ENCODE assay signal across 11 cellular contexts in the genomic region with DNA sequence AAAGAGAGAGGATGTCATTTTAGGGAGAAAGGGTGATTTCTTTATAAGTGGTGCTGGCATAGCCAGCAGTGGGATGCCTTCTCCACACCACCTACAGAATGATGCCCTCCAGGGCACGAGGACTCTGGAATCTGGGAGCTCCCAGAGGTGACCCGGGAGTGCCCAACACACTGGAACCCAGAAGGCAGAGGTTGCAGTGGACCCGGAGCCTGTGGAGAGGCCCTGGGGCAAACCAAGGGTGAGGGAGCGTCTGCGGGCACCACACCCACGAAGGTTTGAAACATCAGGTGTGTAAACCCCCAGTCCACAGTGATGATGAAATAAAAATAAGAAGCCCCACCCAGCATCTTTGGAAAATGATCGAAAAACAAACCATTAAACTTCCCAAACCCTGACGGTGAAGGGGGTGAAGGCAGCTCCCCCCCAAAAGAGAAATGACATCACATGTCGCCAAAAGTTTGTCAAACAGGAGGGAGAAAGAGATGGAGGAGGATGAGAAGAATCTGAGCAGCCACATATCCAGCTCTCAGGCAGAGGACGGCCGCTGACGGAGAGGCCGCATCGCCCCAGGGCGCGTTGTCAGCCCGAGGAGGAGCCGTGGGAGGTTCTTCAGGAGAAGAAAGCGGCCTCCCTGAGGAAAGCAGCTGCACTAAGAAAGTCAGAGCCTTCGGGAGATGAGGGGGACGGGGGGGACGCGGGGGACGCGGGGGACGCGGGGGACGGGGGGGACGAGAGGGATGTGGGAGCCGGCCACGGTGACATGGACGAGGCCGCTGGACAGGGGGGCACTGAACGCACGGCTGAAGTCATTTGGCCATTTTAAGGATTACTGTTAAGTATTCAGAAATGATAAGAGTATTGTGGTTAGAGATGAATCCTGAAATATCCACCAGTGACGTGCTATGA. TPM values are rescaled to one million over a fixed set of nuclear protein-coding genes. Genes with fewer than 3 reads are reported as not detected.
DNase-seq lines count a peak whose midpoint lies in the region; ATAC-seq and TF ChIP-seq lines count a peak whose summit lies in the region.
"Had no signal": no experiment of that assay in that cellular context is flagged by ENCODE, and none has a peak within 500 bp of the region (broad histone marks: within the 10 kb centered on the region; RNA-seq: fewer than 3 reads in every experiment).

No MANE protein-coding gene starts in this region.

- CTCF ChIA-PET in MCF 10A (lab: Yijun Ruan, JAX) (no interaction called here), mammary epithelial cell (lab: Charles Lee; ENCODE audit: low non-redundant PET) (no interaction called here)

- H3K36me3 ChIP-seq in mammary epithelial cell (ENCODE audit: insufficient read depth, low read length), result no peaks in the 10 kb centered on the region
- no peaks in the 10 kb centered on the region for H3K36me3 ChIP-seq in testis (ENCODE audit: low read depth, missing control alignments)
- H3K36me3 ChIP-seq in aorta (ENCODE audit: control insufficient read depth in 1 of 2, insufficient read depth in 2 of 2, low read length in 1 of 2), result no peaks in the 10 kb centered on the region

- no peak overlapping the region for H3K9ac ChIP-seq in mammary epithelial cell (ENCODE audit: insufficient read depth, low read length)

- no peak overlapping the region for H2AFZ ChIP-seq in mammary epithelial cell (ENCODE audit: low read depth, low read length)

- H3K79me2 ChIP-seq in mammary epithelial cell (ENCODE audit: insufficient read depth, low read length), result no peaks in the 10 kb centered on the region

- POLR2A ChIA-PET in MCF 10A (lab: Yijun Ruan, JAX), result no interaction called here

- 79% methylated on average over 13 of the region's 36 CpGs for WGBS in mammary epithelial cell (ENCODE audit: low coverage, missing lambda C conversion rate)
- 65 to 66% methylated on average over 25 to 34 of the region's 36 CpGs for WGBS in testis, 2 donors
- 79 to 85% methylated on average over 30 to 36 of the region's 36 CpGs for WGBS in aorta, 2 donors

- peak; percentile 23 for DNase-seq in MCF 10A (ENCODE audit: unreplicated experiment)
- DNase-seq in mammary epithelial cell, result no peak
- DNase-seq in NCI-H748 (lab: John Stamatoyannopoulos, UW; ENCODE audit: unreplicated experiment), result peak; percentile 56
- peak; percentile 61 for DNase-seq in chondrocyte (ENCODE audit: low spot score)
- DNase-seq in testis, result peak; percentile 38
- no peak for DNase-seq in NAMALWA (ENCODE audit: low spot score)
- DNase-seq in NCI-H1694 (lab: John Stamatoyannopoulos, UW), result no peak
- DNase-seq in aorta, result no peak
- DNase-seq: mesenchymal stem cell had no signal

- no TSS peak for BruUV-seq in MCF 10A (replicated peaks; lab: Mats Ljungman, UMichigan)
- BruUV-seq in mammary epithelial cell (replicated peaks; lab: Mats Ljungman, UMichigan), result no TSS peak

- H3K9me3 Mint-ChIP-seq in MCF 10A (ENCODE audit: unreplicated experiment) (peaks cover 8% of the 10 kb centered on the region), chondrocyte (ENCODE audit: low read depth) (no peaks in the 10 kb centered on the region)

- peaks cover 17% of the 10 kb centered on the region for H3K36me3 Mint-ChIP-seq in MCF 10A (ENCODE audit: insufficient read depth, unreplicated experiment)
- no peaks in the 10 kb centered on the region for H3K36me3 Mint-ChIP-seq in chondrocyte (ENCODE audit: low read depth)
- H3K36me3 Mint-ChIP-seq: CD14-positive monocyte had no signal

- H4K20me1 ChIP-seq in mammary epithelial cell (ENCODE audit: insufficient read depth, low read length), result no peaks in the 10 kb centered on the region

- H3K4me1 Mint-ChIP-seq in MCF 10A (ENCODE audit: insufficient read depth, unreplicated experiment), result no peaks in the 10 kb centered on the region
- H3K4me1 Mint-ChIP-seq in chondrocyte (ENCODE audit: low read depth), result peaks cover 6% of the 10 kb centered on the region
- H3K4me1 Mint-ChIP-seq: CD14-positive monocyte had no signal

- TF ChIP-seq CTCF in MCF 10A (IDR thresholded peaks at IDR 0.05; ENCODE audit: unreplicated experiment) (no peak), mammary epithelial cell (conservative IDR thresholded peaks at IDR 0.05 in 1 of 2, IDR thresholded peaks at IDR 0.05 in 1 of 2; ENCODE audit: extremely low read depth in 1 of 2, insufficient read depth in 1 of 2, low read depth in 1 of 2, low read length in 2 of 2) (no peak), chondrocyte (IDR thresholded peaks at IDR 0.05) (no peak), testis (IDR thresholded peaks at IDR 0.05) (no peak)

- H3K4me3 ChIP-seq in mammary epithelial cell (replicated peaks in 1 of 3; ENCODE audit: insufficient read depth in 1 of 3, low read depth in 2 of 3, low read length in 3 of 3) (no peak overlapping the region), testis (no peak overlapping the region), aorta (ENCODE audit: low read length in 2 of 2) (no peak overlapping the region)

- ATAC-seq in aorta (ENCODE audit: low FRiP score), result no peak
- ATAC-seq: sciatic nerve had no signal

- H3K9me3 ChIP-seq in mammary epithelial cell (replicated peaks; ENCODE audit: insufficient read depth, low read length), result no peaks in the 10 kb centered on the region
- H3K9me3 ChIP-seq in testis, result no peaks in the 10 kb centered on the region
- no peaks in the 10 kb centered on the region for H3K9me3 ChIP-seq in aorta (ENCODE audit: control insufficient read depth, low read length)

- no peak overlapping the region for H3K4me3 Mint-ChIP-seq in MCF 10A (ENCODE audit: unreplicated experiment)
- H3K4me3 Mint-ChIP-seq in chondrocyte (ENCODE audit: unreplicated experiment), result peak overlapping the region; percentile 9
- H3K4me3 Mint-ChIP-seq: CD14-positive monocyte had no signal

- H3K27ac ChIP-seq in mammary epithelial cell (ENCODE audit: insufficient read depth, low read depth, low read length) (no peak overlapping the region), testis (no peak overlapping the region), aorta (ENCODE audit: low read depth in 1 of 2, low read length in 2 of 2) (no peak overlapping the region)

- intact Hi-C loops in MCF 10A (cut with micrococcal nuclease) (no loop called here), mammary epithelial cell (cut with micrococcal nuclease) (no loop called here), testis (cut with DNase I; ENCODE audit: low total_unique reads) (no loop called here), aorta (cut with DNase I) (no loop called here)

- no peak overlapping the region for H3K4me2 ChIP-seq in mammary epithelial cell (ENCODE audit: insufficient read depth, low read depth, low read length)

- in situ Hi-C loops in mammary epithelial cell (cut with MboI; ENCODE audit: low sequenced_read_pairs in 2 of 2), result no loop called here

- no peaks in the 10 kb centered on the region for H3K27me3 ChIP-seq in mammary epithelial cell (ENCODE audit: insufficient read depth, low read length)
- H3K27me3 ChIP-seq in testis, result no peaks in the 10 kb centered on the region
- no peaks in the 10 kb centered on the region for H3K27me3 ChIP-seq in aorta (ENCODE audit: control insufficient read depth in 1 of 2, insufficient read depth in 2 of 2, low read length in 1 of 2)

- H3K4me1 ChIP-seq in mammary epithelial cell (ENCODE audit: insufficient read depth, low read length) (no peaks in the 10 kb centered on the region), testis (no peaks in the 10 kb centered on the region), aorta (ENCODE audit: control insufficient read depth in 1 of 2, insufficient read depth in 2 of 2, low read length in 2 of 2) (no peaks in the 10 kb centered on the region)

- no peak for TF ChIP-seq POLR2A in testis (IDR thresholded peaks at IDR 0.05)

- H3K27ac Mint-ChIP-seq in MCF 10A (ENCODE audit: low read depth, unreplicated experiment), result no peak overlapping the region
- peak overlapping the region; percentile 90 for H3K27ac Mint-ChIP-seq in chondrocyte (ENCODE audit: unreplicated experiment)

- dilution Hi-C loops in mammary epithelial cell (cut with HindIII; ENCODE audit: low sequenced_read_pairs), result loop anchor here (10.0 kb wide), 2 partner anchors 87 to 177 kb away; no protein-coding TSS in a partner anchor

- H3K27me3 Mint-ChIP-seq in MCF 10A (ENCODE audit: insufficient read depth, unreplicated experiment) (peaks cover 30% of the 10 kb centered on the region), chondrocyte (ENCODE audit: low read depth) (no peaks in the 10 kb centered on the region)

RNA-seq across cellular contexts. Expression of gene NSMF, which starts 43.1 kb away (rescaled TPM):
- total RNA-seq in MCF 10A (2022), result 37.8 and 43.1 TPM in 2 replicates
- total RNA-seq in mammary epithelial cell, result 10 to 100 TPM; 29.7 to 42.0 TPM
- 28.2 TPM for polyA plus RNA-seq in mammary epithelial cell
- polyA minus RNA-seq in mammary epithelial cell, result 35.2 TPM
- 81.5 to 86.8 TPM (median 86.1 TPM) in 3 replicates for total RNA-seq in chondrocyte
- total RNA-seq in testis, result 100 to 1,000 TPM in 1 of 2 donors, 10 to 100 TPM in 1; 81.7 to 105 TPM
- polyA plus RNA-seq in testis (ENCODE audit: insufficient read depth, low read depth, low replicate concordance), result 42.5 TPM
- 10 to 100 TPM; 76.8 to 78.2 TPM for total RNA-seq in aorta
- 100 to 1,000 TPM in 1 of 2 donors, 10 to 100 TPM in 1; 75.5 to 154 TPM for polyA plus RNA-seq in aorta

RNA-seq across cellular contexts. Expression of gene PNPLA7, which starts 47.9 kb away (rescaled TPM):
- 0.86 and 1.2 TPM in 2 replicates for total RNA-seq in MCF 10A (2022)
- 1 to 10 TPM; 1.3 to 1.7 TPM for total RNA-seq in mammary epithelial cell
- 0.25 TPM for polyA plus RNA-seq in mammary epithelial cell
- polyA minus RNA-seq in mammary epithelial cell, result not detected
- 3.6 to 4.2 TPM (median 4.1 TPM) in 3 replicates for total RNA-seq in chondrocyte
- total RNA-seq in testis, result 10 to 100 TPM; 10.9 to 17.8 TPM
- 4.2 TPM for polyA plus RNA-seq in testis (ENCODE audit: insufficient read depth, low read depth, low replicate concordance)
- 10 to 100 TPM in 1 of 2 donors, 1 to 10 TPM in 1; 7.6 to 10.3 TPM for total RNA-seq in aorta
- 10 to 100 TPM in 1 of 2 donors, 1 to 10 TPM in 1; 2.1 to 36.6 TPM for polyA plus RNA-seq in aorta

RNA-seq across cellular contexts. Expression of gene MRPL41, which starts 49.4 kb away (rescaled TPM):
- total RNA-seq in MCF 10A (2022), result 37.6 and 43.0 TPM in 2 replicates
- total RNA-seq in mammary epithelial cell, result 10 to 100 TPM; 31.3 to 46.1 TPM
- 35.8 TPM for polyA plus RNA-seq in mammary epithelial cell
- 1.6 TPM for polyA minus RNA-seq in mammary epithelial cell
- total RNA-seq in chondrocyte, result 50.6 to 55.4 TPM (median 53.5 TPM) in 3 replicates
- total RNA-seq in testis, result 10 to 100 TPM; 29.8 to 55.0 TPM
- 25.9 TPM for polyA plus RNA-seq in testis (ENCODE audit: insufficient read depth, low read depth, low replicate concordance)
- 10 to 100 TPM; 25.8 to 43.7 TPM for total RNA-seq in aorta
- polyA plus RNA-seq in aorta, result 10 to 100 TPM; 39.7 to 86.6 TPM

Comparison
In these comparisons a context has a peak if more than half of its experiments do, and no peak if none do; other contexts are left out.
1. DNase-seq: peak in MCF 10A (single experiment), NCI-H748 (single experiment), chondrocyte (single experiment) and testis (single experiment); none in mammary epithelial cell (single experiment), NAMALWA (single experiment), NCI-H1694 (single experiment) and aorta (0 of 2).